21 cellular contexts compared by ENCODE assay signal in genomic region chr22:26709617-26710390, GRCh38. TPM values are rescaled to one million over a fixed set of nuclear protein-coding genes. Genes with fewer than 3 reads are reported as not detected.
DNase-seq lines count a peak whose midpoint lies in the region; ATAC-seq and TF ChIP-seq lines count a peak whose summit lies in the region.
"Had no signal": no experiment of that assay in that cellular context is flagged by ENCODE, and none has a peak within 500 bp of the region (broad histone marks: within the 10 kb centered on the region; RNA-seq: fewer than 3 reads in every experiment).

No MANE protein-coding gene starts in this region.

- H3F3A ChIP-seq in neural progenitor cell (ENCODE audit: low read depth): peaks cover 2% of the 10 kb centered on the region

- no peak overlapping the region for H2AFZ ChIP-seq in neural progenitor cell (replicated peaks)

- TF ChIP-seq CTCF in neural progenitor cell (IDR thresholded peaks at IDR 0.05): no peak

- H3K79me1 ChIP-seq in mesendoderm (ENCODE audit: low read length): no peaks in the 10 kb centered on the region

- H3K27ac ChIP-seq in mesendoderm (ENCODE audit: low read depth, low read length) (no peak overlapping the region), neural progenitor cell (no peak overlapping the region)
- H3K27ac ChIP-seq: BLaER1 treated with 17β-estradiol and CSF1 and Interleukin-3, amounts not matched to agents 10 nM and 100 nM; skin epidermis; VCaP had no signal

- no peaks in the 10 kb centered on the region for H3K9me3 Mint-ChIP-seq in natural killer cell treated with Interleukin-12 subunit alpha and Interleukin-12 subunit beta and Interleukin-15 and Interleukin-18, amount 100 ng/mL, for 72 hours
- peaks cover 21% of the 10 kb centered on the region for H3K9me3 Mint-ChIP-seq in neural progenitor cell

- H2BK120ac ChIP-seq in mesendoderm (ENCODE audit: low read depth, low read length): no peak overlapping the region

- H3K56ac ChIP-seq in mesendoderm (ENCODE audit: low read length): no peak overlapping the region

- peaks cover 11% of the 10 kb centered on the region for H3K36me3 Mint-ChIP-seq in natural killer cell treated with Interleukin-12 subunit alpha and Interleukin-12 subunit beta and Interleukin-15 and Interleukin-18, amount 100 ng/mL, for 72 hours
- H3K36me3 Mint-ChIP-seq in neural progenitor cell: peaks cover 20% of the 10 kb centered on the region

- H3K36me3 ChIP-seq in mesendoderm (ENCODE audit: control insufficient read depth, insufficient read depth, low read length) (no peaks in the 10 kb centered on the region), neural progenitor cell (no peaks in the 10 kb centered on the region)
- H3K36me3 ChIP-seq: HAP-1, transverse colon had no signal

- H2BK15ac ChIP-seq in mesendoderm (replicated peaks; ENCODE audit: low read depth): no peak overlapping the region

- no peak overlapping the region for H2BK5ac ChIP-seq in mesendoderm (ENCODE audit: low read length)

- H3K79me2 ChIP-seq in mesendoderm (ENCODE audit: control insufficient read depth, insufficient read depth, low read length) (no peaks in the 10 kb centered on the region), neural progenitor cell (ENCODE audit: low read depth) (no peaks in the 10 kb centered on the region)

- H3K4me1 ChIP-seq in mesendoderm (ENCODE audit: control insufficient read depth, low read depth, low read length) (peaks cover 12% of the 10 kb centered on the region), neural progenitor cell (peaks cover 12% of the 10 kb centered on the region)
- H3K4me1 ChIP-seq: transverse colon had no signal

- no peak overlapping the region for H2AK5ac ChIP-seq in mesendoderm (ENCODE audit: low read length)

- H4K5ac ChIP-seq in mesendoderm (ENCODE audit: low read length): no peak overlapping the region

- no peak overlapping the region for H3K18ac ChIP-seq in mesendoderm (ENCODE audit: low read length)

- no peaks in the 10 kb centered on the region for H3K27me3 Mint-ChIP-seq in natural killer cell treated with Interleukin-12 subunit alpha and Interleukin-12 subunit beta and Interleukin-15 and Interleukin-18, amount 100 ng/mL, for 72 hours
- peaks cover 2% of the 10 kb centered on the region for H3K27me3 Mint-ChIP-seq in neural progenitor cell (ENCODE audit: insufficient read depth, low read depth)

- peak overlapping the region; percentile 60 to 73 for H3K27ac Mint-ChIP-seq in natural killer cell treated with Interleukin-12 subunit alpha and Interleukin-12 subunit beta and Interleukin-15 and Interleukin-18, amount 100 ng/mL, for 72 hours
- no peak overlapping the region for H3K27ac Mint-ChIP-seq in neural progenitor cell
- H3K27ac Mint-ChIP-seq: activated T-helper 1 cell treated with anti-CD3 and anti-CD28 coated beads, Interleukin-12 subunit alpha, Interleukin-12 subunit beta, Interleukin-2, Interleukin-4 antibody, amounts not matched to agents 30 ng/mL and 10 ng/mL and 1 ng/mL, durations not matched to agents 14 hours and 24 hours and 36 hours; mesothelial cell of epicardium had no signal

- no peak overlapping the region for H4K8ac ChIP-seq in mesendoderm (ENCODE audit: low read depth, low read length)

- no peak for ATAC-seq in natural killer cell treated with Interleukin-12 subunit alpha and Interleukin-12 subunit beta and Interleukin-15 and Interleukin-18, amount 100 ng/mL, for 72 hours
- ATAC-seq: activated CD8-positive, alpha-beta T cell treated with anti-CD3 and anti-CD28 coated beads, Interleukin-2, amount 10 ng/mL, durations not matched to agents 7 days and 5 days had no signal

- H3K9ac ChIP-seq in mesendoderm (ENCODE audit: low read length) (no peak overlapping the region), neural progenitor cell (no peak overlapping the region)
- H3K9ac ChIP-seq: BLaER1 treated with 17β-estradiol and CSF1 and Interleukin-3, amounts not matched to agents 10 nM and 100 nM had no signal

- no peak overlapping the region for H3K23ac ChIP-seq in mesendoderm (ENCODE audit: low read length)

- no peaks in the 10 kb centered on the region for H4K20me1 ChIP-seq in neural progenitor cell (ENCODE audit: low read depth)

- H3K4me2 ChIP-seq in mesendoderm (ENCODE audit: low read length) (no peak overlapping the region), neural progenitor cell (no peak overlapping the region)

- WGBS in mesendoderm (ENCODE audit: extremely low coverage, insufficient coverage, low lambda C conversion rate): no CpG with 5 or more reads among the region's 3 CpGs

- peak; percentile 72 for DNase-seq in AG20443 (ENCODE audit: low spot score)
- DNase-seq in LHCN-M2 (ENCODE audit: low read depth): peak; percentile 45
- peak; percentile 57 for DNase-seq in dedifferentiated amniotic fluid mesenchymal stem cell (ENCODE audit: extremely low spot score)
- DNase-seq in natural killer cell treated with Interleukin-12 subunit alpha and Interleukin-12 subunit beta and Interleukin-15 and Interleukin-18, amount 100 ng/mL, for 72 hours (ENCODE audit: low spot score): no peak
- no peak for DNase-seq in NCI-H2029 (lab: John Stamatoyannopoulos, UW)
- no peak for DNase-seq in mesendoderm
- DNase-seq in neural progenitor cell (ENCODE audit: low spot score): no peak
- no peak for DNase-seq in activated CD4-positive, alpha-beta T cell treated with anti-CD3 and anti-CD28 coated beads for 48 hours
- DNase-seq: activated CD8-positive, alpha-beta T cell treated with anti-CD3 and anti-CD28 coated beads, Interleukin-2, amount 10 ng/mL, durations not matched to agents 7 days and 5 days; anterior cingulate cortex; DMS79; foreskin melanocyte; KG1; NCI-H146; transverse colon had no signal

- H3K4me3 Mint-ChIP-seq in natural killer cell treated with Interleukin-12 subunit alpha and Interleukin-12 subunit beta and Interleukin-15 and Interleukin-18, amount 100 ng/mL, for 72 hours: no peak overlapping the region
- no peak overlapping the region for H3K4me3 Mint-ChIP-seq in neural progenitor cell
- H3K4me3 Mint-ChIP-seq: activated CD8-positive, alpha-beta T cell treated with anti-CD3 and anti-CD28 coated beads, Interleukin-2, amount 10 ng/mL, durations not matched to agents 7 days and 5 days; activated T-helper 1 cell treated with anti-CD3 and anti-CD28 coated beads, Interleukin-12 subunit alpha, Interleukin-12 subunit beta, Interleukin-2, Interleukin-4 antibody, amounts not matched to agents 30 ng/mL and 10 ng/mL and 1 ng/mL, durations not matched to agents 14 hours and 24 hours and 36 hours; mesothelial cell of epicardium had no signal

- H3K4me3 ChIP-seq in mesendoderm (ENCODE audit: low read length) (no peak overlapping the region), neural progenitor cell (no peak overlapping the region)
- H3K4me3 ChIP-seq: BLaER1 treated with 17β-estradiol and CSF1 and Interleukin-3, amounts not matched to agents 10 nM and 100 nM; HAP-1; skin epidermis; transverse colon had no signal

- peaks cover 12% of the 10 kb centered on the region for H3K9me3 ChIP-seq in neural progenitor cell (ENCODE audit: low read depth)
- H3K9me3 ChIP-seq: HAP-1 had no signal

- peaks cover 44% of the 10 kb centered on the region in 2 donors for H3K4me1 Mint-ChIP-seq in natural killer cell treated with Interleukin-12 subunit alpha and Interleukin-12 subunit beta and Interleukin-15 and Interleukin-18, amount 100 ng/mL, for 72 hours (ENCODE audit: low read depth in 2 of 2)
- H3K4me1 Mint-ChIP-seq in neural progenitor cell: peaks cover 16% of the 10 kb centered on the region

- H3K27me3 ChIP-seq in mesendoderm (ENCODE audit: insufficient read depth, low read length, poor library complexity) (no peaks in the 10 kb centered on the region), neural progenitor cell (no peaks in the 10 kb centered on the region)
- H3K27me3 ChIP-seq: BLaER1 treated with 17β-estradiol and CSF1 and Interleukin-3, amounts not matched to agents 10 nM and 100 nM; transverse colon had no signal

- no peak overlapping the region for H3K4ac ChIP-seq in mesendoderm (ENCODE audit: low read depth, low read length)

RNA-seq across cellular contexts. Expression of gene MIAT, which starts 52.4 kb away (rescaled TPM):
- total RNA-seq in LHCN-M2 (2014; rRNA removed) (0.17 and 0.19 TPM in 2 replicates), neural progenitor cell (ENCODE audit: low replicate concordance) (262 and 277 TPM in 2 replicates)
- polyA plus RNA-seq in LHCN-M2 (2012): 0.30 TPM
- 10 to 100 TPM in 1 of 2 donors, 1 to 10 TPM in 1; 6.0 to 12.6 TPM for total RNA-seq in natural killer cell treated with Interleukin-12 subunit alpha and Interleukin-12 subunit beta and Interleukin-15 and Interleukin-18, amount 100 ng/mL, for 72 hours
- 5.6 TPM for polyA plus RNA-seq in mesendoderm (2013, experiment 1 of 2)
- 5.2 TPM for polyA plus RNA-seq in mesendoderm (2013, experiment 2 of 2)

Comparison
In these comparisons a context has a peak if more than half of its experiments do, and no peak if none do; other contexts are left out.
1. DNase-seq: peak in AG20443 (single experiment), LHCN-M2 (single experiment) and dedifferentiated amniotic fluid mesenchymal stem cell (single experiment); none in natural killer cell treated with Interleukin-12 subunit alpha and Interleukin-12 subunit beta and Interleukin-15 and Interleukin-18, amount 100 ng/mL, for 72 hours (single experiment), NCI-H2029 (single experiment), mesendoderm (single experiment), neural progenitor cell (single experiment) and activated CD4-positive, alpha-beta T cell treated with anti-CD3 and anti-CD28 coated beads for 48 hours (single experiment).
2. RNA of gene MIAT, which starts 52.4 kb away (total RNA-seq): 262 to 277 TPM in neural progenitor cell; 6.0 to 12.6 TPM in natural killer cell treated with Interleukin-12 subunit alpha and Interleukin-12 subunit beta and Interleukin-15 and Interleukin-18, amount 100 ng/mL, for 72 hours and 0.17 to 0.19 TPM in LHCN-M2; every median in the first group is over 10 times any median in the second.